16 cellular contexts compared by ENCODE assay signal in the genomic region with DNA sequence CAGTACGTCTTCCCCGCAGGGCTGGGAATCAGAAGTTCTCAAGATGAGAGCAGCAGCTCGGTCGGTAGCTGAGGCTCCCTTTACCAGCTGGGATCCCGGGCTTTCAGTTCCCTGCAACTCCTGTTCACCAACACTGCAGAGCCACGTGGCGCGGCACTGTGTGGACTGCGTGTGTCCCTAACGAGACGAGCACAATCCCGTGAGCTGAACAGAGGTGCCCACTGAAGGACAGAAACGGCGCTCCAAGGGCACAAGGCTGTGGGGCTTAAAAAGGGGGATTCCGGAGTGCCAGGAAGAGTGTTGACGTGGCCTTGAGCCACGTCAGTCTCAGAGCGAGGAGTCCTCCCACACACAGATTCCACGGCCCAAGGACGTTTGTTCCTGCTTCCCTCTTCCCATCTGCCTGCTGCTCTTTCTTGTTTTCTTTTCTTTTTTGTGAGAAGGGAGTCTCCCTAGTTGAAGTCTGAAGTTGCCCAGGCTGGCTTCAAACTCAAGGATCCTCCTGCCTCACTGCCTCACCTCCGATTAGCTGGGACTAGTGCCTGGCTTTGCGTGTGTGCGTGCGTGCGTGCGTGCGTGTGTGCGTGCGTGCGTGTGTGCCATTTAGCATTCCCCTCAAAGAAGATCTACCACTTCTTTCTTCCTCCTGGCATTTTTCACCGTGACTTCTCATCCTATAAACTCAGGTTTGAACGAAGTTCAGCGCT. TPM values are rescaled to one million over a fixed set of nuclear protein-coding genes. Genes with fewer than 3 reads are reported as not detected.
DNase-seq lines count a peak whose midpoint lies in the region; ATAC-seq and TF ChIP-seq lines count a peak whose summit lies in the region.
"Had no signal": no experiment of that assay in that cellular context is flagged by ENCODE, and none has a peak within 500 bp of the region (broad histone marks: within the 10 kb centered on the region; RNA-seq: fewer than 3 reads in every experiment).

No MANE protein-coding gene starts in this region.

- TF ChIP-seq POLR2A in esophagus squamous epithelium (IDR thresholded peaks at IDR 0.05): no peak

- no peaks in the 10 kb centered on the region for H3K4me1 ChIP-seq in CD8-positive, alpha-beta memory T cell (ENCODE audit: insufficient read depth, low read length)
- H3K4me1 ChIP-seq in Karpas-422 (ENCODE audit: low read length): peaks cover 25% of the 10 kb centered on the region
- no peaks in the 10 kb centered on the region for H3K4me1 ChIP-seq in esophagus squamous epithelium
- H3K4me1 ChIP-seq: gastrocnemius medialis had no signal

- no peak overlapping the region for H3K27ac ChIP-seq in CD8-positive, alpha-beta memory T cell (ENCODE audit: low read depth, low read length)
- H3K27ac ChIP-seq in Karpas-422 (ENCODE audit: low read length) (no peak overlapping the region), esophagus squamous epithelium (no peak overlapping the region)
- H3K27ac ChIP-seq: gastrocnemius medialis had no signal

- H3K27me3 Mint-ChIP-seq in CD8-positive, alpha-beta memory T cell: peaks cover 0 to 1% of the 10 kb centered on the region in 2 donors
- no peaks in the 10 kb centered on the region for H3K27me3 Mint-ChIP-seq in natural killer cell treated with Interleukin-12 subunit alpha and Interleukin-12 subunit beta and Interleukin-15 and Interleukin-18, amount 100 ng/mL, for 72 hours
- H3K27me3 Mint-ChIP-seq: activated naive CD8-positive, alpha-beta T cell treated with anti-CD3 and anti-CD28 coated beads, Interleukin-2, amount 10 ng/mL, durations not matched to agents 7 days and 5 days had no signal

- peaks cover 0 to 6% (median 0%) of the 10 kb centered on the region in 3 donors for H3K4me1 Mint-ChIP-seq in CD8-positive, alpha-beta memory T cell
- peaks cover 0 to 11% of the 10 kb centered on the region in 2 donors for H3K4me1 Mint-ChIP-seq in natural killer cell treated with Interleukin-12 subunit alpha and Interleukin-12 subunit beta and Interleukin-15 and Interleukin-18, amount 100 ng/mL, for 72 hours (ENCODE audit: low read depth in 2 of 2)
- H3K4me1 Mint-ChIP-seq: activated naive CD8-positive, alpha-beta T cell treated with anti-CD3 and anti-CD28 coated beads, Interleukin-2, amount 10 ng/mL, durations not matched to agents 7 days and 5 days had no signal

- 78 to 82% methylated on average over 20 to 27 of the region's 33 CpGs for WGBS in esophagus squamous epithelium, 2 donors

- H3K9me2 ChIP-seq in Karpas-422 (replicated peaks; ENCODE audit: insufficient read depth, low read length): no peaks in the 10 kb centered on the region

- no peaks in the 10 kb centered on the region for H3K9me3 Mint-ChIP-seq in CD8-positive, alpha-beta memory T cell
- no peaks in the 10 kb centered on the region for H3K9me3 Mint-ChIP-seq in natural killer cell treated with Interleukin-12 subunit alpha and Interleukin-12 subunit beta and Interleukin-15 and Interleukin-18, amount 100 ng/mL, for 72 hours
- H3K9me3 Mint-ChIP-seq: activated naive CD8-positive, alpha-beta T cell treated with anti-CD3 and anti-CD28 coated beads, Interleukin-2, amount 10 ng/mL, durations not matched to agents 7 days and 5 days; HFFc6; T-helper 2 cell treated with Interferon-gamma antibody and Interleukin-4, amounts not matched to agents 5 μg/mL and 100 μg/mL, for 36 hours had no signal

- H4K20me1 ChIP-seq in Karpas-422 (ENCODE audit: insufficient read depth, low read depth, low read length): no peaks in the 10 kb centered on the region

- ATAC-seq in natural killer cell treated with Interleukin-12 subunit alpha and Interleukin-12 subunit beta and Interleukin-15 and Interleukin-18, amount 100 ng/mL, for 72 hours: peak in 1 of 2 donors; percentile 82
- no peak for ATAC-seq in HG03280 (IDR thresholded peaks at IDR 0.05; ENCODE audit: unreplicated experiment)
- ATAC-seq: gastrocnemius medialis, sciatic nerve had no signal

- intact Hi-C loops in esophagus squamous epithelium (cut with DNase I): no loop called here

- no peaks in the 10 kb centered on the region for H3K36me3 ChIP-seq in CD8-positive, alpha-beta memory T cell (ENCODE audit: insufficient read depth, low read length)
- H3K36me3 ChIP-seq in Karpas-422 (ENCODE audit: insufficient read depth, low read length) (no peaks in the 10 kb centered on the region), esophagus squamous epithelium (peaks cover 0 to 6% (median 0%) of the 10 kb centered on the region in 3 donors)
- H3K36me3 ChIP-seq: gastrocnemius medialis had no signal

- peaks cover 0 to 8% (median 8%) of the 10 kb centered on the region in 3 donors for H3K36me3 Mint-ChIP-seq in CD8-positive, alpha-beta memory T cell
- no peaks in the 10 kb centered on the region for H3K36me3 Mint-ChIP-seq in natural killer cell treated with Interleukin-12 subunit alpha and Interleukin-12 subunit beta and Interleukin-15 and Interleukin-18, amount 100 ng/mL, for 72 hours

- no peaks in the 10 kb centered on the region for H3K9me3 ChIP-seq in CD8-positive, alpha-beta memory T cell (ENCODE audit: low read length)
- H3K9me3 ChIP-seq in Karpas-422 (ENCODE audit: low read length) (no peaks in the 10 kb centered on the region), esophagus squamous epithelium (no peaks in the 10 kb centered on the region)
- H3K9me3 ChIP-seq: gastrocnemius medialis had no signal

- H3K4me2 ChIP-seq in Karpas-422 (ENCODE audit: low read depth, low read length, poor library complexity, severe bottlenecking): peak overlapping the region; percentile 67

- POLR2A ChIA-PET in CD8-positive, alpha-beta memory T cell (lab: Charles Lee): no interaction called here

- no peak overlapping the region for H3K4me3 ChIP-seq in CD8-positive, alpha-beta memory T cell (ENCODE audit: low read length)
- H3K4me3 ChIP-seq in Karpas-422 (ENCODE audit: low read length): peak overlapping the region; percentile 60
- H3K4me3 ChIP-seq in cardiac fibroblast (replicated peaks in 1 of 2; ENCODE audit: low read depth in 2 of 2, low read length in 2 of 2): no peak overlapping the region
- no peak overlapping the region for H3K4me3 ChIP-seq in esophagus squamous epithelium
- H3K4me3 ChIP-seq: gastrocnemius medialis had no signal

- CTCF ChIA-PET in CD8-positive, alpha-beta memory T cell (lab: Charles Lee): no interaction called here

- H3K27ac Mint-ChIP-seq in CD8-positive, alpha-beta memory T cell: peak overlapping the region in 6 of 8 donors; percentile 37 to 86 (median 68)
- H3K27ac Mint-ChIP-seq in natural killer cell treated with Interleukin-12 subunit alpha and Interleukin-12 subunit beta and Interleukin-15 and Interleukin-18, amount 100 ng/mL, for 72 hours: peak overlapping the region; percentile 69
- H3K27ac Mint-ChIP-seq: activated naive CD8-positive, alpha-beta T cell treated with anti-CD3 and anti-CD28 coated beads, Interleukin-2, amount 10 ng/mL, durations not matched to agents 7 days and 5 days; HFFc6; T-helper 2 cell treated with Interferon-gamma antibody and Interleukin-4, amounts not matched to agents 5 μg/mL and 100 μg/mL, for 36 hours had no signal

- TF ChIP-seq CTCF in cardiac fibroblast (IDR thresholded peaks at IDR 0.05; ENCODE audit: low read depth, low read length): no peak
- no peak for TF ChIP-seq CTCF in esophagus squamous epithelium (IDR thresholded peaks at IDR 0.05)

- H3K9ac ChIP-seq in Karpas-422 (ENCODE audit: low read length): peak overlapping the region; percentile 62

- H3K4me3 Mint-ChIP-seq in CD8-positive, alpha-beta memory T cell: peak overlapping the region; percentile 21 to 87 (median 64)
- peak overlapping the region; percentile 66 for H3K4me3 Mint-ChIP-seq in natural killer cell treated with Interleukin-12 subunit alpha and Interleukin-12 subunit beta and Interleukin-15 and Interleukin-18, amount 100 ng/mL, for 72 hours
- H3K4me3 Mint-ChIP-seq: activated naive CD8-positive, alpha-beta T cell treated with anti-CD3 and anti-CD28 coated beads, Interleukin-2, amount 10 ng/mL, durations not matched to agents 7 days and 5 days; HFFc6; T-helper 2 cell treated with Interferon-gamma antibody and Interleukin-4, amounts not matched to agents 5 μg/mL and 100 μg/mL, for 36 hours had no signal

- H2AFZ ChIP-seq in Karpas-422 (ENCODE audit: low read length): peak overlapping the region; percentile 87

- DNase-seq in CD8-positive, alpha-beta memory T cell: no peak
- DNase-seq in Karpas-422 (peak; percentile 84), cardiac fibroblast (ENCODE audit: low read depth in 2 of 2) (peak; percentile 17 to 27), A172 (ENCODE audit: low spot score) (no peak), esophagus squamous epithelium (lab: John Stamatoyannopoulos, UW) (no peak), AML-193 (lab: John Stamatoyannopoulos, UW) (no peak)
- no peak for DNase-seq in natural killer cell treated with Interleukin-12 subunit alpha and Interleukin-12 subunit beta and Interleukin-15 and Interleukin-18, amount 100 ng/mL, for 72 hours (ENCODE audit: low spot score)
- DNase-seq: activated naive CD8-positive, alpha-beta T cell treated with anti-CD3 and anti-CD28 coated beads, Interleukin-2, amount 10 ng/mL, durations not matched to agents 7 days and 5 days; C1 segment of cervical spinal cord; gastrocnemius medialis; HFFc6; islet precursor cell; NCI-H1105 had no signal

- H3K27me3 ChIP-seq in CD8-positive, alpha-beta memory T cell (ENCODE audit: insufficient read depth, low read length, poor library complexity, severe bottlenecking): no peaks in the 10 kb centered on the region
- no peaks in the 10 kb centered on the region for H3K27me3 ChIP-seq in Karpas-422 (ENCODE audit: low read length)
- no peaks in the 10 kb centered on the region for H3K27me3 ChIP-seq in esophagus squamous epithelium
- H3K27me3 ChIP-seq: gastrocnemius medialis had no signal

- peaks cover 19% of the 10 kb centered on the region for H3K79me2 ChIP-seq in Karpas-422 (ENCODE audit: low read length)

RNA-seq across cellular contexts. Expression of a gene that starts 37.1 kb away (rescaled TPM):
- total RNA-seq in CD8-positive, alpha-beta memory T cell: 1,000 to 10,000 TPM; 1,301 to 1,320 TPM
- 1,628 TPM for polyA plus RNA-seq in CD8-positive, alpha-beta memory T cell
- 2,222 and 2,264 TPM in 2 replicates for total RNA-seq in Karpas-422 (2014; rRNA removed; shearing (Covaris generic); ENCODE audit: low replicate concordance)
- 100 to 1,000 TPM; 683 to 726 TPM for total RNA-seq in natural killer cell treated with Interleukin-12 subunit alpha and Interleukin-12 subunit beta and Interleukin-15 and Interleukin-18, amount 100 ng/mL, for 72 hours
- 720 and 850 TPM in 2 replicates for total RNA-seq in A172 (2014; rRNA removed; shearing (Covaris generic))
- total RNA-seq in esophagus squamous epithelium: 100 to 1,000 TPM; 495 to 880 (median 705) TPM

RNA-seq across cellular contexts. Expression of a gene that starts 47.1 kb away (rescaled TPM):
- 1 to 10 TPM; 7.3 to 7.4 TPM for total RNA-seq in CD8-positive, alpha-beta memory T cell
- 2.4 TPM for polyA plus RNA-seq in CD8-positive, alpha-beta memory T cell
- total RNA-seq in Karpas-422 (2014; rRNA removed; shearing (Covaris generic); ENCODE audit: low replicate concordance): 2.8 and 7.8 TPM in 2 replicates
- total RNA-seq in natural killer cell treated with Interleukin-12 subunit alpha and Interleukin-12 subunit beta and Interleukin-15 and Interleukin-18, amount 100 ng/mL, for 72 hours: 1 to 10 TPM; 2.6 to 4.2 TPM
- total RNA-seq in A172 (2014; rRNA removed; shearing (Covaris generic)): 3.5 and 5.7 TPM in 2 replicates
- total RNA-seq in esophagus squamous epithelium: 1 to 10 TPM; 3.5 to 5.2 (median 4.4) TPM

Comparison
In these comparisons a context has a peak if more than half of its experiments do, and no peak if none do; other contexts are left out.
1. DNase-seq: peak in Karpas-422 (single experiment) and cardiac fibroblast (2 of 2); none in CD8-positive, alpha-beta memory T cell (0 of 5), natural killer cell treated with Interleukin-12 subunit alpha and Interleukin-12 subunit beta and Interleukin-15 and Interleukin-18, amount 100 ng/mL, for 72 hours (single experiment), A172 (single experiment), esophagus squamous epithelium (single experiment) and AML-193 (0 of 2).